Comparison of ENCODE assay signal across 25 cellular contexts in the genomic region with DNA sequence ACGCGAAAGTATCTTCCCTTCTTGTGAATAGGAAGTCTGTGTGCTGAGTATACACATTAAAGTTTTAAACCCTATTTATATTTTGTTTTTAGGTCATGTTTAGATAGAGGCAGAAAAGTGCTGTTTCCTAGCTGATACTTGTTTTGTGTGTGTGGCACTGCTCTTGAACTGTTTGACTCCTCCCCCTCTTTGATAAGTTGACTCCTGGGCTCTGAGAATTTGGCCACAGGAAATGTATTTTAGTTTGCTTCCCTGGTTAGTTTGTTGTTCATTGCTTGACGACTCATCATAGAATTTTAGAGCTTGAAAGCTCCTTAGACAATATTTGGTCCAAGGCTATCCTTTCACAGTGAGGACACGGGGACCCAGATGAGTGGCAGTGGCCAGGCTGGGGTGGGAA. TPM values are rescaled to one million over a fixed set of nuclear protein-coding genes. Genes with fewer than 3 reads are reported as not detected.
DNase-seq lines count a peak whose midpoint lies in the region; ATAC-seq, FAIRE-seq and TF ChIP-seq lines count a peak whose summit lies in the region.
"Had no signal": no experiment of that assay in that cellular context is flagged by ENCODE, and none has a peak within 500 bp of the region (broad histone marks: within the 10 kb centered on the region; RNA-seq: fewer than 3 reads in every experiment).

No MANE protein-coding gene starts in this region.

- H3K9me1 ChIP-seq in K562 (ENCODE audit: control insufficient read depth, insufficient read depth, low read length), result no peaks in the 10 kb centered on the region

- POLR2A ChIA-PET in K562 (lab: Yijun Ruan, JAX), result no interaction called here

- no peak overlapping the region for H3K27ac ChIP-seq in HUES6 (ENCODE audit: low read depth, low read length)
- H3K27ac ChIP-seq in K562 (ENCODE audit: extremely low read depth, low read depth, low read length), result no peak overlapping the region
- H3K27ac ChIP-seq in body of pancreas, result no peak overlapping the region
- H3K27ac ChIP-seq: adrenal gland, esophagus squamous epithelium, skin epidermis, uterus had no signal

- H4K20me1 ChIP-seq in K562 (replicated peaks; ENCODE audit: control insufficient read depth, insufficient read depth, low read length), result peaks cover 5% of the 10 kb centered on the region; the same call in 1 of the 2 replicates

- H2AFZ ChIP-seq in K562 (ENCODE audit: low read depth, low read length), result peak overlapping the region; percentile 60

- TF ChIP-seq EP300 in K562 (IDR thresholded peaks at IDR 0.05; ENCODE audit: low read length), result no peak

- peaks cover 10% of the 10 kb centered on the region for H3K27me3 Mint-ChIP-seq in nephron (ENCODE audit: low read depth)

- no peaks in the 10 kb centered on the region for H3K9me3 ChIP-seq in HUES6 (ENCODE audit: control insufficient read depth, insufficient read depth, low read depth, low read length)
- H3K9me3 ChIP-seq in K562 (replicated peaks; ENCODE audit: control insufficient read depth, insufficient read depth, low read depth, low read length), result no peaks in the 10 kb centered on the region; the same call in 1 of the 2 replicates
- H3K9me3 ChIP-seq in body of pancreas, result no peaks in the 10 kb centered on the region
- H3K9me3 ChIP-seq: adrenal gland, esophagus squamous epithelium, MG63, uterus had no signal

- H3K79me2 ChIP-seq in K562 (ENCODE audit: control insufficient read depth, insufficient read depth, low read length), result no peaks in the 10 kb centered on the region; the same call in 2 of the 3 replicates

- H3K4me1 Mint-ChIP-seq in nephron, result peaks cover 32% of the 10 kb centered on the region

- peak overlapping the region; percentile 6 to 64 (median 26) for H3K4me3 Mint-ChIP-seq in nephron

- H3K9ac ChIP-seq in HUES6 (ENCODE audit: low read length) (no peak overlapping the region), K562 (ENCODE audit: insufficient read depth in 1 of 2, low read depth in 2 of 2, low read length in 2 of 2) (no peak overlapping the region)

- TF ChIP-seq CTCF in K562 (IDR thresholded peaks at IDR 0.05 in 2 of 3, conservative IDR thresholded peaks at IDR 0.05 in 1 of 3; ENCODE audit: insufficient read depth in 2 of 3, low read depth in 1 of 3, low read length in 3 of 3) (no peak), nephron (IDR thresholded peaks at IDR 0.05; ENCODE audit: unreplicated experiment in 3 of 3) (no peak), body of pancreas (IDR thresholded peaks at IDR 0.05) (no peak)

- H3K4me3 ChIP-seq in HUES6 (ENCODE audit: low read depth, low read length) (peak overlapping the region; percentile 67), K562 (no peak overlapping the region), body of pancreas (no peak overlapping the region)
- H3K4me3 ChIP-seq: adrenal gland, esophagus squamous epithelium, lung, MG63, skin epidermis, uterus had no signal

- no peaks in the 10 kb centered on the region for H3K9me3 Mint-ChIP-seq in nephron

- TF ChIP-seq POLR2A in K562 (conservative IDR thresholded peaks at IDR 0.05) (no peak), body of pancreas (IDR thresholded peaks at IDR 0.05) (no peak)

- DNase-seq in ELR (ENCODE audit: low read depth), result peak; percentile 30
- peak in 1 of 4 experiments; percentile 22 for DNase-seq in K562 (ENCODE audit: extremely low read depth in 1 of 4, low spot score in 3 of 4)
- no peak for DNase-seq in NCI-H1436 (lab: John Stamatoyannopoulos, UW)
- no peak for DNase-seq in body of pancreas
- DNase-seq in NCI-H1105 (lab: John Stamatoyannopoulos, UW), result no peak
- DNase-seq: adrenal gland; AML-193; central memory CD4-positive, alpha-beta T cell; esophagus squamous epithelium; MG63; naive B cell; NCI-H2029 treated with DMSO at 0.1 percent for 48 hours; NCI-H524; posterior cingulate gyrus; Right ventricle myocardium superior; stimulated activated CD4-positive, alpha-beta T cell treated with anti-CD3 and anti-CD28 coated beads, Interleukin-4, amount 100 ng/mL, for 1 hour; T-helper 2 cell; uterus had no signal

- intact Hi-C loops in K562 (cut with micrococcal nuclease), result no loop called here
- intact Hi-C loops in body of pancreas (cut with DNase I), result no loop called here

- BruUV-seq in K562 (replicated peaks; lab: Mats Ljungman, UMichigan), result no TSS peak

- in situ Hi-C loops in K562 (cut with MboI), result no loop called here

- ATAC-seq in K562 (no peak), body of pancreas (no peak)

- H3K36me3 ChIP-seq in HUES6 (ENCODE audit: control insufficient read depth, insufficient read depth, low read length) (no peaks in the 10 kb centered on the region), K562 (ENCODE audit: control insufficient read depth, insufficient read depth, low read length) (no peaks in the 10 kb centered on the region), body of pancreas (replicated peaks in 1 of 2; ENCODE audit: insufficient read depth in 1 of 2, low read depth in 2 of 2) (no peaks in the 10 kb centered on the region)
- H3K36me3 ChIP-seq: adrenal gland, esophagus squamous epithelium, MG63, uterus had no signal

- H3K27me3 ChIP-seq in HUES6 (ENCODE audit: control insufficient read depth, insufficient read depth, low read length) (peaks cover 15% of the 10 kb centered on the region; the same call in 1 of the 2 replicates), K562 (ENCODE audit: control insufficient read depth in 2 of 2, insufficient read depth in 2 of 2, low read length in 2 of 2) (peaks cover 3 to 11% of the 10 kb centered on the region in 2 experiments; a peak in 2 of 5 replicates), body of pancreas (no peaks in the 10 kb centered on the region)
- H3K27me3 ChIP-seq: adrenal gland, MG63, uterus had no signal

- peaks cover 21% of the 10 kb centered on the region for H3K4me1 ChIP-seq in HUES6 (ENCODE audit: control insufficient read depth, insufficient read depth, low read length)
- peaks cover 0 to 18% of the 10 kb centered on the region in 2 experiments; a peak in 3 of 5 replicates for H3K4me1 ChIP-seq in K562 (replicated peaks in 1 of 2; ENCODE audit: control insufficient read depth in 2 of 2, insufficient read depth in 2 of 2, low read length in 2 of 2)
- H3K4me1 ChIP-seq in body of pancreas, result peaks cover 8% of the 10 kb centered on the region
- H3K4me1 ChIP-seq: uterus had no signal

- CTCF ChIA-PET in K562 (lab: Yijun Ruan, JAX; ENCODE audit: low intra/inter-chr PET ratio), result no interaction called here

- TF ChIP-seq RAD21 in K562 (CRISPR knock-in tag; conservative IDR thresholded peaks at IDR 0.05 in 1 of 2, IDR thresholded peaks at IDR 0.05 in 1 of 2), result no peak

- no peak overlapping the region for H3K4me2 ChIP-seq in K562 (ENCODE audit: insufficient read depth, low read length)

- 68% methylated on average over 4 of the region's 4 CpGs for WGBS in K562 (ENCODE audit: insufficient coverage, low coverage, missing lambda C conversion rate)
- WGBS in body of pancreas, 2 donors, result 74% methylated on average over 4 of the region's 4 CpGs

- no peak for FAIRE-seq in K562 (lab: Jason Lieb, UNC)
- FAIRE-seq: GM12891, HTR-8/SVneo, islet of Langerhans had no signal

- peak overlapping the region in 1 of 3 experiments; percentile 15 for H3K27ac Mint-ChIP-seq in nephron

- no peaks in the 10 kb centered on the region for H3K36me3 Mint-ChIP-seq in nephron (ENCODE audit: low read depth)
- H3K36me3 Mint-ChIP-seq: naive B cell had no signal

RNA-seq across cellular contexts. Expression of a gene that starts 2.0 kb away (rescaled TPM):
- 7.4 and 20.5 TPM in 2 replicates for total RNA-seq in K562 (2011; cell fraction: chromatin; rRNA removed; ENCODE audit: low replicate concordance)
- 3.8 and 4.8 TPM in 2 replicates for total RNA-seq in K562 (2011; cell fraction: nucleolus; rRNA removed)
- total RNA-seq in K562 (2011; cell fraction: nucleoplasm; rRNA removed), result 7.4 and 9.8 TPM in 2 replicates
- total RNA-seq in K562 (2014; rRNA removed), result 2.2 and 2.4 TPM in 2 replicates
- 6.0 and 6.4 TPM in 2 replicates for total RNA-seq in K562 (2014; rRNA removed; fragmentation: Illumina TruSeq; extraction: Trizol)
- 3.3 and 3.4 TPM in 2 replicates for total RNA-seq in K562 (2015; rRNA removed; fragmentation: Illumina TruSeq; extraction: Trizol)
- 5.8 and 6.4 TPM in 2 replicates for total RNA-seq in K562 (2021)
- polyA plus RNA-seq in K562 (2011; rRNA removed), result 4.3 and 4.5 TPM in 2 replicates
- polyA plus RNA-seq in K562 (2011; cell fraction: cytosol; rRNA removed), result 1.8 and 2.9 TPM in 2 replicates
- 6.7 and 6.8 TPM in 2 replicates for polyA plus RNA-seq in K562 (2011; cell fraction: nucleus; rRNA removed)
- polyA plus RNA-seq in K562 (2012), result 4.0 and 6.7 TPM in 2 replicates
- 4.7 and 5.6 TPM in 2 replicates for polyA plus RNA-seq in K562 (2014; fragmentation: Illumina TruSeq; extraction: Trizol)
- 1 to 10 TPM; 1.4 to 1.5 TPM for polyA plus RNA-seq in K562 (2014; fragmentation: Nextera tagmentation; extraction: Ambion mirVana)
- polyA plus RNA-seq in K562 (2014; rRNA removed), result 3.8 and 5.2 TPM in 2 replicates
- polyA minus RNA-seq in K562 (2011; rRNA and poly(A)+ RNA removed), result 11.5 and 12.4 TPM in 2 replicates
- 3.5 and 4.5 TPM in 2 replicates for polyA minus RNA-seq in K562 (2011; cell fraction: cytosol; rRNA and poly(A)+ RNA removed)
- 4.2 and 4.4 TPM in 2 replicates for polyA minus RNA-seq in K562 (2011; cell fraction: nucleus; rRNA and poly(A)+ RNA removed)
- 10 to 100 TPM; 10.9 to 16.1 TPM for total RNA-seq in body of pancreas

RNA-seq across cellular contexts. Expression of a gene that starts 33.5 kb away (rescaled TPM):
- total RNA-seq in K562 (2011; cell fraction: chromatin; rRNA removed; ENCODE audit: low replicate concordance), result 3.6 and 4.6 TPM in 2 replicates
- total RNA-seq in K562 (2011; cell fraction: nucleolus; rRNA removed), result 3.3 and 4.3 TPM in 2 replicates
- 4.8 and 7.6 TPM in 2 replicates for total RNA-seq in K562 (2011; cell fraction: nucleoplasm; rRNA removed)
- total RNA-seq in K562 (2014; rRNA removed), result 10.6 and 12.0 TPM in 2 replicates
- 14.6 and 14.7 TPM in 2 replicates for total RNA-seq in K562 (2014; rRNA removed; fragmentation: Illumina TruSeq; extraction: Trizol)
- 14.1 and 15.3 TPM in 2 replicates for total RNA-seq in K562 (2015; rRNA removed; fragmentation: Illumina TruSeq; extraction: Trizol)
- total RNA-seq in K562 (2021), result 13.4 and 15.2 TPM in 2 replicates
- polyA plus RNA-seq in K562 (2011; rRNA removed), result 9.9 and 13.6 TPM in 2 replicates
- 4.1 and 5.5 TPM in 2 replicates for polyA plus RNA-seq in K562 (2011; cell fraction: cytosol; rRNA removed)
- 2.7 and 3.9 TPM in 2 replicates for polyA plus RNA-seq in K562 (2011; cell fraction: nucleus; rRNA removed)
- 5.9 and 8.8 TPM in 2 replicates for polyA plus RNA-seq in K562 (2012)
- 9.0 and 9.3 TPM in 2 replicates for polyA plus RNA-seq in K562 (2014; fragmentation: Illumina TruSeq; extraction: Trizol)
- polyA plus RNA-seq in K562 (2014; fragmentation: Nextera tagmentation; extraction: Ambion mirVana), result 1 to 10 TPM; 3.6 to 3.7 TPM
- polyA plus RNA-seq in K562 (2014; rRNA removed), result 8.1 and 8.9 TPM in 2 replicates
- polyA minus RNA-seq in K562 (2011; rRNA and poly(A)+ RNA removed), result 6.2 and 7.3 TPM in 2 replicates
- 5.8 and 5.9 TPM in 2 replicates for polyA minus RNA-seq in K562 (2011; cell fraction: cytosol; rRNA and poly(A)+ RNA removed)
- 3.3 and 3.5 TPM in 2 replicates for polyA minus RNA-seq in K562 (2011; cell fraction: nucleus; rRNA and poly(A)+ RNA removed)
- 1 to 10 TPM; 3.3 to 5.7 TPM for total RNA-seq in body of pancreas
